Comparison of ENCODE assay signal across 1 cellular context in genomic region chr18:3604626-3605408, GRCh38.
TF ChIP-seq lines count a peak whose summit lies in the region.

No MANE protein-coding gene starts in this region.

TF ChIP-seq in HepG2, 621 proteins besides CTCF, POLR2A, EP300 and RAD21 (continued from another document and continues in another):
- TF ChIP-seq ZNF784 (CRISPR knock-in tag; IDR thresholded peaks at IDR 0.05; ENCODE audit: borderline replicate concordance) (no peak), ZNF33B (CRISPR knock-in tag; IDR thresholded peaks at IDR 0.05) (no peak), FOXA1 (IDR thresholded peaks at IDR 0.05) (no peak), FOXA1 (CRISPR knock-in tag; IDR thresholded peaks at IDR 0.05) (peak; percentile 84), FIP1L1 (IDR thresholded peaks at IDR 0.05; ENCODE audit: borderline replicate concordance, insufficient read depth, low read depth, low read length) (no peak), ATRX (CRISPR knock-in tag; IDR thresholded peaks at IDR 0.05; ENCODE audit: borderline replicate concordance) (no peak), ZBTB33 (CRISPR knock-in tag; IDR thresholded peaks at IDR 0.05) (no peak), ZNF230 (CRISPR knock-in tag; IDR thresholded peaks at IDR 0.05) (no peak), ZBTB26 (CRISPR knock-in tag; IDR thresholded peaks at IDR 0.05; ENCODE audit: borderline replicate concordance) (no peak), GRHL1 (CRISPR knock-in tag; conservative IDR thresholded peaks at IDR 0.05) (no peak), XRCC5 (optimal IDR thresholded peaks at IDR 0.05; ENCODE audit: low read length) (no peak), ZNF432 (CRISPR knock-in tag; IDR thresholded peaks at IDR 0.05; ENCODE audit: borderline replicate concordance) (no peak), GZF1 (CRISPR knock-in tag; IDR thresholded peaks at IDR 0.05) (peak; percentile 99), ZNF772 (CRISPR knock-in tag; IDR thresholded peaks at IDR 0.05) (no peak), ZBTB49 (CRISPR knock-in tag; IDR thresholded peaks at IDR 0.05; ENCODE audit: borderline replicate concordance) (no peak), PATZ1 (CRISPR knock-in tag; IDR thresholded peaks at IDR 0.05) (peak; percentile 13; the same call in 1 of the 2 replicates), ZNF354B (CRISPR knock-in tag; IDR thresholded peaks at IDR 0.05) (no peak), ZNF710 (CRISPR knock-in tag; IDR thresholded peaks at IDR 0.05; ENCODE audit: borderline replicate concordance) (0 out of 2 replicates have a peak, but pooled peaks have one; percentile 51), NR3C1 (CRISPR knock-in tag; IDR thresholded peaks at IDR 0.05) (no peak), E2F2 (CRISPR knock-in tag; IDR thresholded peaks at IDR 0.05; ENCODE audit: borderline replicate concordance) (no peak), ZNF3 (CRISPR knock-in tag; IDR thresholded peaks at IDR 0.05) (no peak), MAFF (IDR thresholded peaks at IDR 0.05; ENCODE audit: low read depth, low read length) (peak; percentile 75), FOXP1 (IDR thresholded peaks at IDR 0.05) (no peak), FOXP1 (CRISPR knock-in tag; IDR thresholded peaks at IDR 0.05) (peak; percentile 76), ZSCAN20 (CRISPR knock-in tag; IDR thresholded peaks at IDR 0.05; ENCODE audit: borderline replicate concordance) (no peak), ELF3 (CRISPR knock-in tag; IDR thresholded peaks at IDR 0.05) (peak; percentile 76), ZNF30 (CRISPR knock-in tag; IDR thresholded peaks at IDR 0.05) (no peak), ZNF430 (CRISPR knock-in tag; IDR thresholded peaks at IDR 0.05) (no peak), NCOR1 (IDR thresholded peaks at IDR 0.05; ENCODE audit: borderline replicate concordance, low read length) (no peak), IRF2 (CRISPR knock-in tag; IDR thresholded peaks at IDR 0.05) (peak; percentile 64; the same call in 1 of the 2 replicates), BHLHE40 (IDR thresholded peaks at IDR 0.05; ENCODE audit: low read length) (no peak), ZNF598 (CRISPR knock-in tag; IDR thresholded peaks at IDR 0.05; ENCODE audit: borderline replicate concordance) (no peak), ATF4 (CRISPR knock-in tag; IDR thresholded peaks at IDR 0.05) (peak in 1 of 2 experiments; percentile 86; a peak in 2 of 4 replicates), ATAD3A (CRISPR knock-in tag; IDR thresholded peaks at IDR 0.05) (no peak), ZNF589 (CRISPR knock-in tag; conservative IDR thresholded peaks at IDR 0.05) (no peak), NR1H2 (CRISPR knock-in tag; IDR thresholded peaks at IDR 0.05; ENCODE audit: borderline replicate concordance, low read depth) (no peak), ZNF776 (CRISPR knock-in tag; IDR thresholded peaks at IDR 0.05) (no peak), ZBTB14 (CRISPR knock-in tag; IDR thresholded peaks at IDR 0.05) (no peak), MLLT10 (CRISPR knock-in tag; IDR thresholded peaks at IDR 0.05) (no peak), ZNF234 (CRISPR knock-in tag; conservative IDR thresholded peaks at IDR 0.05) (no peak), SAFB2 (CRISPR knock-in tag; IDR thresholded peaks at IDR 0.05; ENCODE audit: borderline replicate concordance, low read depth) (no peak), SMAD9 (CRISPR knock-in tag; IDR thresholded peaks at IDR 0.05) (0 out of 2 replicates have a peak, but pooled peaks have one; percentile 40), FOXM1 (CRISPR knock-in tag; IDR thresholded peaks at IDR 0.05) (no peak), SRSF4 (IDR thresholded peaks at IDR 0.05; ENCODE audit: low read depth, low read length, poor library complexity, severe bottlenecking) (no peak), PCBP2 (optimal IDR thresholded peaks at IDR 0.05; ENCODE audit: low read depth, low read length, poor library complexity, severe bottlenecking) (no peak), AGO2 (optimal IDR thresholded peaks at IDR 0.05; ENCODE audit: low read depth, low read length) (no peak), ZBTB2 (CRISPR knock-in tag; IDR thresholded peaks at IDR 0.05; ENCODE audit: low read depth) (no peak), ZNF382 (CRISPR knock-in tag; IDR thresholded peaks at IDR 0.05; ENCODE audit: borderline replicate concordance) (no peak), SOX13 (IDR thresholded peaks at IDR 0.05) (no peak), SOX13 (CRISPR knock-in tag; conservative IDR thresholded peaks at IDR 0.05 in 1 of 2, IDR thresholded peaks at IDR 0.05 in 1 of 2) (peak in 1 of 2 experiments; percentile 72; a peak in 2 of 4 replicates), KDM5B (CRISPR knock-in tag; IDR thresholded peaks at IDR 0.05; ENCODE audit: borderline replicate concordance) (no peak)
